16 cellular contexts compared by ENCODE assay signal in genomic region chr17:56785997-56786680, GRCh38. TPM values are rescaled to one million over a fixed set of nuclear protein-coding genes. Genes with fewer than 3 reads are reported as not detected.
DNase-seq lines count a peak whose midpoint lies in the region; ATAC-seq and TF ChIP-seq lines count a peak whose summit lies in the region.
"Had no signal": no experiment of that assay in that cellular context is flagged by ENCODE, and none has a peak within 500 bp of the region (broad histone marks: within the 10 kb centered on the region; RNA-seq: fewer than 3 reads in every experiment).

No MANE protein-coding gene starts in this region.

- H3K36me3 ChIP-seq in OCI-LY1 (ENCODE audit: insufficient read depth, low read length): no peaks in the 10 kb centered on the region
- H3K36me3 ChIP-seq: right atrium auricular region, SJSA1, upper lobe of right lung had no signal

- H3F3A ChIP-seq in OCI-LY1 (ENCODE audit: insufficient read depth, low read length): no peaks in the 10 kb centered on the region

- ATAC-seq in activated CD8-positive, alpha-beta memory T cell treated with anti-CD3 and anti-CD28 coated beads, Interleukin-2, amount 10 ng/mL, durations not matched to agents 7 days and 5 days: no peak
- ATAC-seq in activated naive CD8-positive, alpha-beta T cell treated with anti-CD3 and anti-CD28 coated beads, Interleukin-2, amount 50 U/mL, for 24 hours: no peak
- no peak for ATAC-seq in stimulated activated memory B cell treated with anti-CD40 and anti-IgM and Interleukin-4, amounts not matched to agents 10 μg/mL and 1 μg/mL and 100 μg/mL, for 72 hours
- ATAC-seq in GM18868 (IDR thresholded peaks at IDR 0.05; ENCODE audit: unreplicated experiment): no peak

- peaks cover 36% of the 10 kb centered on the region for H3K4me1 ChIP-seq in OCI-LY1 (ENCODE audit: insufficient read depth, low read length, severe bottlenecking)
- H3K4me1 ChIP-seq: right atrium auricular region, upper lobe of right lung had no signal

- H3K27ac Mint-ChIP-seq in activated CD8-positive, alpha-beta memory T cell treated with anti-CD3 and anti-CD28 coated beads, Interleukin-2, amount 10 ng/mL, durations not matched to agents 7 days and 5 days: peak overlapping the region; percentile 77
- peak overlapping the region; percentile 93 for H3K27ac Mint-ChIP-seq in activated naive CD8-positive, alpha-beta T cell treated with anti-CD3 and anti-CD28 coated beads, Interleukin-2, amount 50 U/mL, for 24 hours
- H3K27ac Mint-ChIP-seq in stimulated activated memory B cell treated with anti-CD40 and anti-IgM and Interleukin-4, amounts not matched to agents 10 μg/mL and 1 μg/mL and 100 μg/mL, for 72 hours: peak overlapping the region; percentile 86

- no peaks in the 10 kb centered on the region for H3K79me2 ChIP-seq in OCI-LY1 (ENCODE audit: insufficient read depth, low read length)

- H4K20me1 ChIP-seq in OCI-LY1 (ENCODE audit: insufficient read depth, low read length): no peaks in the 10 kb centered on the region

- CTCF ChIA-PET in activated CD8-positive, alpha-beta memory T cell treated with anti-CD3 and anti-CD28 coated beads, Interleukin-2, amount 10 ng/mL, durations not matched to agents 7 days and 5 days (lab: Charles Lee): interaction anchor here (1.0 to 2.5 kb wide), 4 partner anchors 33 to 191 kb away, joined by 3 to 7 read pairs (median 5); no protein-coding TSS in a partner anchor

- no peaks in the 10 kb centered on the region for H3K9me3 Mint-ChIP-seq in activated CD8-positive, alpha-beta memory T cell treated with anti-CD3 and anti-CD28 coated beads, Interleukin-2, amount 10 ng/mL, durations not matched to agents 7 days and 5 days (ENCODE audit: low read depth)
- no peaks in the 10 kb centered on the region for H3K9me3 Mint-ChIP-seq in activated naive CD8-positive, alpha-beta T cell treated with anti-CD3 and anti-CD28 coated beads, Interleukin-2, amount 50 U/mL, for 24 hours
- peaks cover 6% of the 10 kb centered on the region for H3K9me3 Mint-ChIP-seq in stimulated activated memory B cell treated with anti-CD40 and anti-IgM and Interleukin-4, amounts not matched to agents 10 μg/mL and 1 μg/mL and 100 μg/mL, for 72 hours
- H3K9me3 Mint-ChIP-seq: neural crest cell had no signal

- H3K27ac ChIP-seq in OCI-LY1 (ENCODE audit: low read depth, low read length, poor library complexity, severe bottlenecking): peak overlapping the region; percentile 78
- H3K27ac ChIP-seq: right atrium auricular region, SJSA1, upper lobe of right lung had no signal

- H3K4me1 Mint-ChIP-seq in activated CD8-positive, alpha-beta memory T cell treated with anti-CD3 and anti-CD28 coated beads, Interleukin-2, amount 10 ng/mL, durations not matched to agents 7 days and 5 days: peaks cover 26% of the 10 kb centered on the region
- peaks cover 40% of the 10 kb centered on the region for H3K4me1 Mint-ChIP-seq in activated naive CD8-positive, alpha-beta T cell treated with anti-CD3 and anti-CD28 coated beads, Interleukin-2, amount 50 U/mL, for 24 hours
- peaks cover 22% of the 10 kb centered on the region for H3K4me1 Mint-ChIP-seq in stimulated activated memory B cell treated with anti-CD40 and anti-IgM and Interleukin-4, amounts not matched to agents 10 μg/mL and 1 μg/mL and 100 μg/mL, for 72 hours
- H3K4me1 Mint-ChIP-seq: neural crest cell had no signal

- H3K4me3 Mint-ChIP-seq in activated CD8-positive, alpha-beta memory T cell treated with anti-CD3 and anti-CD28 coated beads, Interleukin-2, amount 10 ng/mL, durations not matched to agents 7 days and 5 days: no peak overlapping the region
- H3K4me3 Mint-ChIP-seq in activated naive CD8-positive, alpha-beta T cell treated with anti-CD3 and anti-CD28 coated beads, Interleukin-2, amount 50 U/mL, for 24 hours: peak overlapping the region; percentile 60
- no peak overlapping the region for H3K4me3 Mint-ChIP-seq in stimulated activated memory B cell treated with anti-CD40 and anti-IgM and Interleukin-4, amounts not matched to agents 10 μg/mL and 1 μg/mL and 100 μg/mL, for 72 hours
- H3K4me3 Mint-ChIP-seq: neural crest cell had no signal

- no peak for DNase-seq in activated CD8-positive, alpha-beta memory T cell treated with anti-CD3 and anti-CD28 coated beads, Interleukin-2, amount 10 ng/mL, durations not matched to agents 7 days and 5 days
- no peak for DNase-seq in activated CD8-positive, alpha-beta memory T cell treated with anti-CD3 and anti-CD28 coated beads, Interleukin-2, amount 50 U/mL, for 48 hours
- DNase-seq in activated naive CD8-positive, alpha-beta T cell treated with anti-CD3 and anti-CD28 coated beads, Interleukin-2, amount 50 U/mL, for 24 hours: no peak
- no peak for DNase-seq in NCI-H69 (lab: John Stamatoyannopoulos, UW)
- no peak for DNase-seq in stimulated activated CD4-positive, alpha-beta T cell treated with anti-CD3 and anti-CD28 coated beads, Interleukin-15, amount 100 ng/mL, for 24 hours
- DNase-seq: anterior cingulate cortex, Caco-2, NCI-H1092, upper lobe of right lung had no signal

- H2AFZ ChIP-seq in OCI-LY1 (ENCODE audit: low read length): no peak overlapping the region

- TF ChIP-seq CTCF in OCI-LY1 (IDR thresholded peaks at IDR 0.05; ENCODE audit: low read length): no peak

- H3K9me2 ChIP-seq in OCI-LY1 (ENCODE audit: low read depth, low read length): no peaks in the 10 kb centered on the region

- H3K4me2 ChIP-seq in OCI-LY1 (ENCODE audit: low read length): peak overlapping the region; percentile 47

- no peak overlapping the region for H3K4me3 ChIP-seq in OCI-LY1 (ENCODE audit: low read depth, low read length, poor library complexity, severe bottlenecking)
- H3K4me3 ChIP-seq: lung, right atrium auricular region, SJSA1, upper lobe of right lung had no signal

- no peaks in the 10 kb centered on the region for H3K27me3 ChIP-seq in OCI-LY1 (ENCODE audit: insufficient read depth, low read length)
- H3K27me3 ChIP-seq: right atrium auricular region, SJSA1 had no signal

- H3K27me3 Mint-ChIP-seq in activated CD8-positive, alpha-beta memory T cell treated with anti-CD3 and anti-CD28 coated beads, Interleukin-2, amount 10 ng/mL, durations not matched to agents 7 days and 5 days: peaks cover 8% of the 10 kb centered on the region
- H3K27me3 Mint-ChIP-seq in activated naive CD8-positive, alpha-beta T cell treated with anti-CD3 and anti-CD28 coated beads, Interleukin-2, amount 50 U/mL, for 24 hours: peaks cover 5% of the 10 kb centered on the region
- peaks cover 9% of the 10 kb centered on the region for H3K27me3 Mint-ChIP-seq in stimulated activated memory B cell treated with anti-CD40 and anti-IgM and Interleukin-4, amounts not matched to agents 10 μg/mL and 1 μg/mL and 100 μg/mL, for 72 hours

- H3K9ac ChIP-seq in OCI-LY1 (ENCODE audit: low read length): peak overlapping the region; percentile 41

- no peaks in the 10 kb centered on the region for H3K9me3 ChIP-seq in OCI-LY1 (ENCODE audit: low read length)
- H3K9me3 ChIP-seq: Caco-2, right atrium auricular region, SJSA1, upper lobe of right lung had no signal

- H3K36me3 Mint-ChIP-seq in activated CD8-positive, alpha-beta memory T cell treated with anti-CD3 and anti-CD28 coated beads, Interleukin-2, amount 10 ng/mL, durations not matched to agents 7 days and 5 days: peaks cover 10% of the 10 kb centered on the region
- H3K36me3 Mint-ChIP-seq in activated naive CD8-positive, alpha-beta T cell treated with anti-CD3 and anti-CD28 coated beads, Interleukin-2, amount 50 U/mL, for 24 hours (ENCODE audit: low read depth): peaks cover 5% of the 10 kb centered on the region
- peaks cover 10% of the 10 kb centered on the region for H3K36me3 Mint-ChIP-seq in stimulated activated memory B cell treated with anti-CD40 and anti-IgM and Interleukin-4, amounts not matched to agents 10 μg/mL and 1 μg/mL and 100 μg/mL, for 72 hours

RNA-seq across cellular contexts. Expression of gene C17orf67, which starts 47.6 kb away (rescaled TPM):
- total RNA-seq in activated CD8-positive, alpha-beta memory T cell treated with anti-CD3 and anti-CD28 coated beads, Interleukin-2, amount 10 ng/mL, durations not matched to agents 7 days and 5 days: 1 to 10 TPM; 4.2 to 5.7 TPM

RNA-seq across cellular contexts. Expression of gene DGKE, which starts 47.8 kb away (rescaled TPM):
- total RNA-seq in activated CD8-positive, alpha-beta memory T cell treated with anti-CD3 and anti-CD28 coated beads, Interleukin-2, amount 10 ng/mL, durations not matched to agents 7 days and 5 days: 10 to 100 TPM; 30.6 to 36.4 TPM
